ENCODE assay signal across 8 cellular contexts in the genomic region with DNA sequence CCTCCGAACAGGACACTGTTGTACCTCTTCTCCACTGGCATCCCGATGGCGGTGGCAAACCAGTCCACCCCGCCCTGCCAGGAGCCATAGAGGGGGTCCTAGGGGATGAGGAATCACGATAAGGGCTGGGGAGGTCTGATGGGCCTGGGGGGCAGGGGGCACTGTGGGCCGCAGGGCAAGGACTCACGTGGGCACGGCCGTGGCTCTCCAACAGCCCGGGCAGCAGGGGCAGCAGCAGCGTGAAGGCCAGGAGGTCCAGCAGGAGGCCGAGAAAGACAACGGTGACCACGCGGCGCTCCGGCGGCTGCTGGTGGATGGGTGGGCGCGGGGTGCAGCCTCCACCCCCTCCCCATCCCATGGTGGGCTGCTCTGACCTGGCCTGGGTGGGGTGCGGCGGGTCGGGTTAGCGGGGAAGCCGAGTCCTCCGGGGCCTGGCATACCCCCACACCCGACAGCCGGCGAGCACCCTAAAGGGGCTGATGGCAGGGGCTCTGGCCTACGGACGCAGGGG. TPM values are rescaled to one million over a fixed set of nuclear protein-coding genes. Genes with fewer than 3 reads are reported as not detected.
DNase-seq lines count a peak whose midpoint lies in the region; ATAC-seq and TF ChIP-seq lines count a peak whose summit lies in the region.

No MANE protein-coding gene starts in this region.

- no peak for TF ChIP-seq POLR2A in vagina (IDR thresholded peaks at IDR 0.05)

- H3K4me1 Mint-ChIP-seq in activated naive CD4-positive, alpha-beta T cell treated with anti-CD3 and anti-CD28 coated beads, Interleukin-2, amount 10 ng/mL, durations not matched to agents 7 days and 5 days: peaks cover 46% of the 10 kb centered on the region
- peaks cover 39% of the 10 kb centered on the region for H3K4me1 Mint-ChIP-seq in chondrocyte (ENCODE audit: low read depth)

- no peaks in the 10 kb centered on the region for H3K27me3 ChIP-seq in vagina

- intact Hi-C loops in vagina (cut with DNase I): loop anchor here (10.0 kb wide), 1 partner anchor 179 kb away; the partner anchor contains the start of gene TNIP2

- H3K27ac ChIP-seq in mesodermal cell (ENCODE audit: low read depth, low read length, severe bottlenecking) (no peak overlapping the region), vagina (peak overlapping the region; percentile 87)

- no peaks in the 10 kb centered on the region for H3K27me3 Mint-ChIP-seq in activated naive CD4-positive, alpha-beta T cell treated with anti-CD3 and anti-CD28 coated beads, Interleukin-2, amount 10 ng/mL, durations not matched to agents 7 days and 5 days
- no peaks in the 10 kb centered on the region for H3K27me3 Mint-ChIP-seq in chondrocyte (ENCODE audit: low read depth)

- peak overlapping the region; percentile 74 for H3K4me3 Mint-ChIP-seq in activated naive CD4-positive, alpha-beta T cell treated with anti-CD3 and anti-CD28 coated beads, Interleukin-2, amount 10 ng/mL, durations not matched to agents 7 days and 5 days
- peak overlapping the region; percentile 75 for H3K4me3 Mint-ChIP-seq in chondrocyte (ENCODE audit: unreplicated experiment)

- CTCF ChIA-PET in activated naive CD4-positive, alpha-beta T cell treated with anti-CD3 and anti-CD28 coated beads, Interleukin-2, amount 10 ng/mL, durations not matched to agents 7 days and 5 days (lab: Charles Lee): no interaction called here

- no peaks in the 10 kb centered on the region for H3K9me3 Mint-ChIP-seq in activated naive CD4-positive, alpha-beta T cell treated with anti-CD3 and anti-CD28 coated beads, Interleukin-2, amount 10 ng/mL, durations not matched to agents 7 days and 5 days
- no peaks in the 10 kb centered on the region for H3K9me3 Mint-ChIP-seq in chondrocyte (ENCODE audit: low read depth)

- 62 to 65% methylated on average over 16 to 19 of the region's 31 CpGs for WGBS in mesodermal cell (ENCODE audit: insufficient coverage in 2 of 2), 2 experiments

- H3K27ac Mint-ChIP-seq in activated naive CD4-positive, alpha-beta T cell treated with anti-CD3 and anti-CD28 coated beads, Interleukin-2, amount 10 ng/mL, durations not matched to agents 7 days and 5 days: peak overlapping the region; percentile 85
- H3K27ac Mint-ChIP-seq in chondrocyte (ENCODE audit: unreplicated experiment): peak overlapping the region; percentile 83

- peaks cover 29% of the 10 kb centered on the region for H3K36me3 Mint-ChIP-seq in activated naive CD4-positive, alpha-beta T cell treated with anti-CD3 and anti-CD28 coated beads, Interleukin-2, amount 10 ng/mL, durations not matched to agents 7 days and 5 days
- peaks cover 6% of the 10 kb centered on the region for H3K36me3 Mint-ChIP-seq in chondrocyte (ENCODE audit: low read depth)

- H3K4me1 ChIP-seq in mesodermal cell (ENCODE audit: control insufficient read depth, insufficient read depth, low read length, poor library complexity, severe bottlenecking) (peaks cover 23% of the 10 kb centered on the region), vagina (peaks cover 46% of the 10 kb centered on the region)

- peaks cover 65% of the 10 kb centered on the region for H3K36me3 ChIP-seq in mesodermal cell (ENCODE audit: control insufficient read depth, insufficient read depth, low read length)
- peaks cover 0 to 26% of the 10 kb centered on the region in 2 donors for H3K36me3 ChIP-seq in vagina

- ATAC-seq in GM19397 (IDR thresholded peaks at IDR 0.05; ENCODE audit: unreplicated experiment): no peak
- no peak for ATAC-seq in HG03432 (IDR thresholded peaks at IDR 0.05; ENCODE audit: unreplicated experiment)

- no peaks in the 10 kb centered on the region for H3K9me3 ChIP-seq in mesodermal cell (ENCODE audit: control insufficient read depth, low read length)
- no peaks in the 10 kb centered on the region for H3K9me3 ChIP-seq in vagina

- no peak for TF ChIP-seq CTCF in chondrocyte (IDR thresholded peaks at IDR 0.05)
- no peak for TF ChIP-seq CTCF in vagina (IDR thresholded peaks at IDR 0.05)

- H3K4me3 ChIP-seq in mesodermal cell (ENCODE audit: extremely low read depth, insufficient read depth, low read length, poor library complexity, severe bottlenecking) (peak overlapping the region; percentile 58), vagina (peak overlapping the region; percentile 81 to 93)

- DNase-seq in activated naive CD4-positive, alpha-beta T cell treated with anti-CD3 and anti-CD28 coated beads, Interleukin-2, amount 10 ng/mL, durations not matched to agents 7 days and 5 days: no peak
- no peak for DNase-seq in activated naive CD4-positive, alpha-beta T cell treated with anti-CD3 and anti-CD28 coated beads, Interleukin-2, amount 50 U/mL, for 16 hours
- peak; percentile 87 for DNase-seq in chondrocyte (ENCODE audit: low spot score)
- DNase-seq in vagina (ENCODE audit: extremely low spot score in 2 of 2): peak in 1 of 2 donors; percentile 89
- no peak for DNase-seq in putamen (ENCODE audit: low spot score)

RNA-seq across cellular contexts. Expression of gene NOP14, which starts 29.6 kb away (rescaled TPM):
- total RNA-seq in chondrocyte (22.2 to 23.9 TPM (median 22.7 TPM) in 3 replicates), vagina (18.9 TPM)
- polyA plus RNA-seq in mesodermal cell (2013, experiment 1 of 2): 21.0 TPM
- 20.6 TPM for polyA plus RNA-seq in mesodermal cell (2013, experiment 2 of 2)

RNA-seq across cellular contexts. Expression of gene GRK4, which starts 29.8 kb away (rescaled TPM):
- total RNA-seq in chondrocyte (12.0 to 13.4 TPM (median 12.8 TPM) in 3 replicates), vagina (2.7 TPM)
- 4.3 TPM for polyA plus RNA-seq in mesodermal cell (2013, experiment 1 of 2)
- 4.2 TPM for polyA plus RNA-seq in mesodermal cell (2013, experiment 2 of 2)
